ENCODE assay signal across 1 cellular context in genomic region chr19:16143399-16144215, GRCh38.
TF ChIP-seq lines count a peak whose summit lies in the region.

HSH2D (plus strand) TSS chr19:16143685; CDS start chr19:16148751, 5,066 bp downstream.

TF ChIP-seq in GM23338, 12 proteins besides CTCF, POLR2A, EP300 and RAD21 (continued from another document):
- TF ChIP-seq REST (IDR thresholded peaks at IDR 0.05; ENCODE audit: unreplicated experiment) = no peak
- TF ChIP-seq JUNB (IDR thresholded peaks at IDR 0.05; ENCODE audit: unreplicated experiment) = no peak
- TF ChIP-seq ZNF114 (CRISPR knock-in tag; IDR thresholded peaks at IDR 0.05) = no peak
